In the genomic region with DNA sequence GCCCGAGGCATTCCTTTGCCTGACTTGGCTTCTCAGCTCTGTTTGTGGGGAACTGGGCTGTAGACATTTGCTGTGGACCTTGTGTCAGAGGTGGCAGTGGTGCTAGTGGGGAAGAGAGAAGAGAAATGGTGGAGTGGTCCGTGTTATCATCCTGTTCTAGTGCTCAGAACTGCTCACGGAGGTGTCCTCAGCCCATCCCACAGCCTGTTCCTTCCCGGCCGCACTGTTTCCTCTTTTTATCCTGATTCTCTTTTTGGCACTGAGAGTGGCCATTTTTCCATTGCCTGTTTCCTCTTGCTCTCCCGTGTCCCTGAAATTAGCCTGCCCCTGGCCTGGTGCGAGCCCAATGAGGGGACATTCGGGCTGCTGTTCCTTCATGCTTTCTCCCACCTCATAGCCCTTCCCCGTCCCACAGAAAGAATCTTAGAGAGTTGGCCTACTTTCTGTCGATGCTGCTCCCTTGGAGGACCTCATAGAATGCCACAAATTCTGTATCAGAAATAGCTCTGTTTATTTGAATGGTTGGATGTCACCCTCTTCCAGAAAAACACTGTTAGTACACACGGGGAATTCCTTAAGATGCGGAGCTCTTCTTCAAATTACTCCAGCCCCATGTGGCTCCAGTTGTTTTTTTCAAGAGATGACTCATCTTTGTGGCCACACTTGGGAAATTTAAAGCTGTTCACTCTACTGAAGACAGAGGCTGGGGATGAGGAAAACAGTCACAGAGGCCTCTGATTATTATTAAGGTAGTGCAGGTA, we compare ENCODE assay signal across 11 cellular contexts. TPM values are rescaled to one million over a fixed set of nuclear protein-coding genes. Genes with fewer than 3 reads are reported as not detected.
A peak's percentile ranks its signal among the peaks of the same experiment; 100 is the strongest.
DNase-seq lines count a peak whose midpoint lies in the region; ATAC-seq and TF ChIP-seq lines count a peak whose summit lies in the region.
"Had no signal": no experiment of that assay in that cellular context is flagged by ENCODE, and none has a peak within 500 bp of the region (broad histone marks: within the 10 kb centered on the region; RNA-seq: fewer than 3 reads in every experiment).

No MANE protein-coding gene starts in this region.

- DNase-seq in AG08396 (ENCODE audit: low spot score) (peak; percentile 74), LHCN-M2 (ENCODE audit: low read depth) (peak; percentile 81), dermis blood vessel endothelial cell (peak; percentile 52), myocyte (ENCODE audit: low read depth) (peak; percentile 82), NCI-H1048 (lab: John Stamatoyannopoulos, UW) (no peak), hepatocyte (ENCODE audit: low spot score) (no peak)
- no peak for DNase-seq in CD4-positive, alpha-beta memory T cell
- DNase-seq: caudate nucleus, NCI-H1092 treated with DMSO at 0.1 percent for 48 hours had no signal

- no peak overlapping the region for H3K27ac ChIP-seq in CD4-positive, alpha-beta memory T cell (ENCODE audit: low read depth, low read length)
- no peak overlapping the region for H3K27ac ChIP-seq in hepatocyte

- H3K79me2 ChIP-seq in hepatocyte, result peaks cover 8% of the 10 kb centered on the region

- H3K4me1 Mint-ChIP-seq in CD4-positive, alpha-beta memory T cell, result peaks cover 21 to 53% (median 37%) of the 10 kb centered on the region in 4 donors

- no peaks in the 10 kb centered on the region for H3K9me3 Mint-ChIP-seq in CD4-positive, alpha-beta memory T cell

- H4K20me1 ChIP-seq in hepatocyte (ENCODE audit: insufficient read depth, poor library complexity, severe bottlenecking), result no peaks in the 10 kb centered on the region

- H3K4me1 ChIP-seq in CD4-positive, alpha-beta memory T cell (ENCODE audit: insufficient read depth, low read length), result peaks cover 8% of the 10 kb centered on the region
- no peaks in the 10 kb centered on the region for H3K4me1 ChIP-seq in hepatocyte (ENCODE audit: insufficient read depth)

- H3K27me3 Mint-ChIP-seq in CD4-positive, alpha-beta memory T cell, result no peaks in the 10 kb centered on the region

- H2AFZ ChIP-seq in hepatocyte, result no peak overlapping the region

- POLR2A ChIA-PET in CD4-positive, alpha-beta memory T cell (lab: Charles Lee; ENCODE audit: partially characterized antibody), result no interaction called here

- H3K9me2 ChIP-seq in hepatocyte (replicated peaks; ENCODE audit: insufficient read depth), result no peaks in the 10 kb centered on the region

- WGBS in hepatocyte (ENCODE audit: low lambda C conversion rate, missing lambda C conversion rate), result 85% methylated on average over 12 of the region's 12 CpGs

- H3K9me3 ChIP-seq in CD4-positive, alpha-beta memory T cell (ENCODE audit: control insufficient read depth in 1 of 2, low read length in 2 of 2), result no peaks in the 10 kb centered on the region
- no peaks in the 10 kb centered on the region for H3K9me3 ChIP-seq in hepatocyte (ENCODE audit: low read depth)

- CTCF ChIA-PET in CD4-positive, alpha-beta memory T cell (lab: Charles Lee; ENCODE audit: partially characterized antibody), result no interaction called here

- H3K27me3 ChIP-seq in CD4-positive, alpha-beta memory T cell (ENCODE audit: insufficient read depth, low read length), result no peaks in the 10 kb centered on the region
- no peaks in the 10 kb centered on the region for H3K27me3 ChIP-seq in hepatocyte

- H3K4me3 ChIP-seq in CD4-positive, alpha-beta memory T cell (ENCODE audit: low read length in 2 of 2), result no peak overlapping the region
- no peak overlapping the region for H3K4me3 ChIP-seq in hepatocyte

- peaks cover 0 to 15% of the 10 kb centered on the region in 2 donors for H3K36me3 Mint-ChIP-seq in CD4-positive, alpha-beta memory T cell

- H3K4me3 Mint-ChIP-seq in CD4-positive, alpha-beta memory T cell, result no peak overlapping the region

- peak overlapping the region in 1 of 7 donors; percentile 92 for H3K27ac Mint-ChIP-seq in CD4-positive, alpha-beta memory T cell

- ATAC-seq in GM19467 (IDR thresholded peaks at IDR 0.05; ENCODE audit: unreplicated experiment), result no peak
- ATAC-seq: HCT116 had no signal

- no peak overlapping the region for H3K4me2 ChIP-seq in hepatocyte

- intact Hi-C loops in CD4-positive, alpha-beta memory T cell (cut with micrococcal nuclease), result no loop called here

- H3K36me3 ChIP-seq in CD4-positive, alpha-beta memory T cell (ENCODE audit: insufficient read depth, low read length), result no peaks in the 10 kb centered on the region
- H3K36me3 ChIP-seq in hepatocyte (replicated peaks; ENCODE audit: insufficient read depth, low read depth), result no peaks in the 10 kb centered on the region

- TF ChIP-seq CTCF in hepatocyte (IDR thresholded peaks at IDR 0.05; ENCODE audit: poor library complexity), result no peak

RNA-seq across cellular contexts. Expression of gene FARS2, which starts 26.1 kb away (rescaled TPM):
- total RNA-seq in LHCN-M2 (2014; rRNA removed), result 10.3 and 11.5 TPM in 2 replicates
- polyA plus RNA-seq in LHCN-M2 (2012), result 10.8 TPM
- 28.5 and 36.6 TPM in 2 replicates for total RNA-seq in dermis blood vessel endothelial cell
- 7.3 and 10.1 TPM in 2 replicates for total RNA-seq in myocyte
- 13.3 TPM for polyA plus RNA-seq in myocyte (2012)
- total RNA-seq in CD4-positive, alpha-beta memory T cell, result 10 to 100 TPM; 15.6 to 19.2 TPM
- polyA plus RNA-seq in CD4-positive, alpha-beta memory T cell, result 10 to 100 TPM; 29.5 to 48.4 TPM
- total RNA-seq in hepatocyte, result 9.9 and 12.4 TPM in 2 replicates
- polyA plus RNA-seq in hepatocyte, result 11.6 and 15.4 TPM in 2 replicates

RNA-seq across cellular contexts. Expression of gene LYRM4, which starts 26.6 kb away (rescaled TPM):
- total RNA-seq in LHCN-M2 (2014; rRNA removed) (17.5 and 18.0 TPM in 2 replicates), dermis blood vessel endothelial cell (14.4 and 18.5 TPM in 2 replicates), myocyte (16.4 and 20.9 TPM in 2 replicates), hepatocyte (19.0 and 22.9 TPM in 2 replicates)
- polyA plus RNA-seq in LHCN-M2 (2012), result 24.9 TPM
- polyA plus RNA-seq in myocyte (2012), result 28.1 TPM
- total RNA-seq in CD4-positive, alpha-beta memory T cell, result 10 to 100 TPM; 10.6 to 14.3 TPM
- polyA plus RNA-seq in CD4-positive, alpha-beta memory T cell, result 10 to 100 TPM; 16.2 to 26.4 TPM
- polyA plus RNA-seq in hepatocyte, result 20.5 and 23.8 TPM in 2 replicates

Comparison
In these comparisons a context has a peak if more than half of its experiments do, and no peak if none do; other contexts are left out.
1. DNase-seq: peak in AG08396 (single experiment), LHCN-M2 (single experiment), dermis blood vessel endothelial cell (single experiment) and myocyte (single experiment); none in CD4-positive, alpha-beta memory T cell (0 of 5), NCI-H1048 (single experiment) and hepatocyte (single experiment).